In the genomic region with DNA sequence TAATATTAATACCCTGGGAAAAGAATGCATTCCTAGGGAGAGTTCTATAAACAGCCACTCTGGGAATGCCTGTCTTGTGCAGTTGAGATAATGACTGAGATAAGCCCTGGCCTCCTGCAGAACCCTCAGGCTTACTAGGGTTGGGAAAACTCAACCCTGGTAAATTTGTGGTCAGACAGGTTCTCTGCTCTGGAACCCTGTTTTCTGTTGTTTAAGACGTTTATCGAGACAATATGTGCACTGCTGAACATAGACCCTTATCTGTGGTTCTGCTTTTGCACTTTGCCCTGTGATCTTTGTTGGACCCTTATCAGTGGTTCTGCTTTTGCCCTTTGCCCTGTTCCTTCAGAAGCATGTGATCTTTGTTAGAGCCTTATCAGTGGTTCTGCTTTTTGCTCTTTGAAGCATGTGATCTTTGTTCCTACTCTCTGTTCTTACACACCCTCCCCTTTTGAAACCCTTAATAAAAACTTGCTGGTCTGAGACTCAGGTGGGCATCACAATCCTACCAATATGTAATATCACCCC, we compare ENCODE assay signal across 5 cellular contexts.
DNase-seq lines count a peak whose midpoint lies in the region; ATAC-seq, FAIRE-seq and TF ChIP-seq lines count a peak whose summit lies in the region.
"Not testable (repeated sequence)": the region's sequence is repeated elsewhere in the genome, so short reads cannot be mapped to it uniquely, and the experiment has no call there.

No MANE protein-coding gene starts in this region.

- peaks cover 39% of the 10 kb centered on the region for H3K9me3 Mint-ChIP-seq in Caco-2 (ENCODE audit: unreplicated experiment)

- CTCF ChIA-PET in Caco-2 (lab: Charles Lee) = interaction anchor here (0.6 kb wide), 1 partner anchor 52 kb away, joined by 3 read pairs; no protein-coding TSS in a partner anchor
- CTCF ChIA-PET in K562 (lab: Yijun Ruan, JAX; ENCODE audit: low intra/inter-chr PET ratio); HepG2 (lab: Yijun Ruan, JAX; ENCODE audit: low intra/inter-chr PET ratio, low total read pairs): not testable (repeated sequence)

- DNase-seq in Caco-2 (peak; percentile 62 to 82), NCI-H226 (peak; percentile 21), HepG2 (ENCODE audit: low spot score) (peak; percentile 9), small intestine (peak; percentile 19)
- not testable (repeated sequence) for DNase-seq in K562 (ENCODE audit: extremely low read depth in 1 of 4, low spot score in 3 of 4)

- H3K27ac ChIP-seq in K562 (ENCODE audit: extremely low read depth, low read depth, low read length); HepG2 (ENCODE audit: extremely low read length, insufficient read depth, low read length); small intestine (ENCODE audit: low read depth in 1 of 2, low read length in 1 of 2): not testable (repeated sequence)

- not testable (repeated sequence) for H3K79me2 ChIP-seq in K562 (ENCODE audit: control insufficient read depth, insufficient read depth, low read length); HepG2 (ENCODE audit: insufficient read depth, low read length)

- not testable (repeated sequence) for TF ChIP-seq POLR2A in K562 (conservative IDR thresholded peaks at IDR 0.05); HepG2 (IDR thresholded peaks at IDR 0.05; ENCODE audit: insufficient read depth in 1 of 2, low read depth in 2 of 2, low read length in 2 of 2)

- not testable (repeated sequence) for H4K20me1 ChIP-seq in K562 (replicated peaks; ENCODE audit: control insufficient read depth, insufficient read depth, low read length); HepG2 (ENCODE audit: insufficient read depth, low read length)

- FAIRE-seq in K562 (lab: Jason Lieb, UNC); HepG2 (lab: Jason Lieb, UNC); small intestine (lab: Jason Lieb, UNC): not testable (repeated sequence)

- H3K27me3 Mint-ChIP-seq in Caco-2 (ENCODE audit: insufficient read depth, unreplicated experiment) = not testable (repeated sequence)

- H3K4me1 ChIP-seq in Caco-2 = peaks cover 58% of the 10 kb centered on the region
- H3K4me1 ChIP-seq in K562 (replicated peaks in 1 of 2; ENCODE audit: control insufficient read depth in 2 of 2, insufficient read depth in 2 of 2, low read length in 2 of 2); HepG2 (ENCODE audit: insufficient read depth, low read length); small intestine (ENCODE audit: control insufficient read depth in 2 of 2, insufficient read depth in 1 of 2, low read depth in 1 of 2, low read length in 1 of 2): not testable (repeated sequence)

- intact Hi-C loops in Caco-2 (cut with micrococcal nuclease; ENCODE audit: unreplicated experiment) = loop anchor here (1.0 to 10.0 kb wide), 4 partner anchors 229 to 1049 kb away; no protein-coding TSS in a partner anchor
- intact Hi-C loops in K562 (cut with micrococcal nuclease); HepG2 (cut with micrococcal nuclease; ENCODE audit: unreplicated experiment): not testable (repeated sequence)

- H3K27ac Mint-ChIP-seq in Caco-2 (ENCODE audit: unreplicated experiment) = peak overlapping the region; percentile 63

- H2AFZ ChIP-seq in K562 (ENCODE audit: low read depth, low read length); HepG2 (ENCODE audit: low read length): not testable (repeated sequence)

- not testable (repeated sequence) for H3K4me2 ChIP-seq in K562 (ENCODE audit: insufficient read depth, low read length); HepG2 (ENCODE audit: low read depth, low read length)

- in situ Hi-C loops in K562 (cut with MboI); HepG2 (cut with HindIII; ENCODE audit: extremely low pct_ligation_motif_present, low pct_unique_long_range_greater_than_20kb): not testable (repeated sequence)

- peaks cover 27% of the 10 kb centered on the region for H3K9me3 ChIP-seq in Caco-2
- not testable (repeated sequence) for H3K9me3 ChIP-seq in K562 (replicated peaks; ENCODE audit: control insufficient read depth, insufficient read depth, low read depth, low read length); HepG2 (ENCODE audit: low read length); small intestine (ENCODE audit: control insufficient read depth, low read depth)

- TF ChIP-seq CTCF in Caco-2 (IDR thresholded peaks at IDR 0.05; ENCODE audit: insufficient read depth in 1 of 2, low read depth in 1 of 2, low read length in 1 of 2, severe bottlenecking in 1 of 2, unreplicated experiment in 1 of 2); K562 (IDR thresholded peaks at IDR 0.05 in 2 of 3, conservative IDR thresholded peaks at IDR 0.05 in 1 of 3; ENCODE audit: insufficient read depth in 2 of 3, low read depth in 1 of 3, low read length in 3 of 3); HepG2 (CRISPR knock-in tag; IDR thresholded peaks at IDR 0.05): not testable (repeated sequence)

- H3K4me1 Mint-ChIP-seq in Caco-2 (ENCODE audit: low read depth, unreplicated experiment) = peaks cover 29% of the 10 kb centered on the region

- not testable (repeated sequence) for TF ChIP-seq RAD21 in K562 (CRISPR knock-in tag; conservative IDR thresholded peaks at IDR 0.05 in 1 of 2, IDR thresholded peaks at IDR 0.05 in 1 of 2); HepG2 (CRISPR knock-in tag; IDR thresholded peaks at IDR 0.05)

- BruUV-seq in Caco-2 (replicated peaks; lab: Mats Ljungman, UMichigan); K562 (replicated peaks; lab: Mats Ljungman, UMichigan); HepG2 (replicated peaks; lab: Mats Ljungman, UMichigan): not testable (repeated sequence)

- H3K36me3 Mint-ChIP-seq in Caco-2 (ENCODE audit: insufficient read depth, unreplicated experiment) = not testable (repeated sequence)

- H3K9me1 ChIP-seq in K562 (ENCODE audit: control insufficient read depth, insufficient read depth, low read length) = not testable (repeated sequence)

- H3K4me3 Mint-ChIP-seq in Caco-2 (ENCODE audit: unreplicated experiment) = not testable (repeated sequence)

- not testable (repeated sequence) for H3K36me3 ChIP-seq in Caco-2 (ENCODE audit: control insufficient read depth, insufficient read depth, low read length); K562 (ENCODE audit: control insufficient read depth, insufficient read depth, low read length); HepG2 (replicated peaks in 1 of 2; ENCODE audit: control insufficient read depth in 1 of 2, insufficient read depth in 2 of 2, low read length in 2 of 2); small intestine (ENCODE audit: control insufficient read depth in 2 of 2, insufficient read depth in 2 of 2, low read length in 2 of 2)

- ATAC-seq in K562, HepG2: not testable (repeated sequence)

- H3K27me3 ChIP-seq in Caco-2 (replicated peaks; ENCODE audit: control insufficient read depth, insufficient read depth, low read length); K562 (ENCODE audit: control insufficient read depth in 2 of 2, insufficient read depth in 2 of 2, low read length in 2 of 2); HepG2 (ENCODE audit: control insufficient read depth in 1 of 2, insufficient read depth in 2 of 2, low read length in 2 of 2); small intestine (ENCODE audit: control insufficient read depth in 2 of 2, insufficient read depth in 2 of 2, low read length in 2 of 2): not testable (repeated sequence)

- not testable (repeated sequence) for H3K4me3 ChIP-seq in Caco-2 (ENCODE audit: low read depth, low read length); K562; HepG2 (replicated peaks in 1 of 3; ENCODE audit: insufficient read depth in 1 of 3, low read depth in 2 of 3, low read length in 3 of 3); small intestine (ENCODE audit: low read depth in 1 of 2, low read length in 2 of 2)

- POLR2A ChIA-PET in Caco-2 (lab: Charles Lee); K562 (lab: Yijun Ruan, JAX); HepG2 (lab: Yijun Ruan, JAX): not testable (repeated sequence)

- 0% methylated on average over 2 of the region's 2 CpGs for WGBS in K562 (ENCODE audit: insufficient coverage, low coverage, missing lambda C conversion rate)
- 0% methylated on average over 2 of the region's 2 CpGs for WGBS in HepG2 (ENCODE audit: low lambda C conversion rate)
- WGBS in small intestine, 3 donors = 24 to 64% (median 27%) methylated on average over 2 of the region's 2 CpGs

- TF ChIP-seq EP300 in K562 (IDR thresholded peaks at IDR 0.05; ENCODE audit: low read length); HepG2 (IDR thresholded peaks at IDR 0.05; ENCODE audit: low read depth in 2 of 2, low read length in 2 of 2); HepG2 (CRISPR knock-in tag; IDR thresholded peaks at IDR 0.05; ENCODE audit: borderline replicate concordance): not testable (repeated sequence)

- not testable (repeated sequence) for H3K9ac ChIP-seq in K562 (ENCODE audit: insufficient read depth in 1 of 2, low read depth in 2 of 2, low read length in 2 of 2); HepG2 (ENCODE audit: insufficient read depth, low read depth, low read length)

TF ChIP-seq in K562, 482 proteins besides CTCF, POLR2A, EP300 and RAD21:
- TF ChIP-seq NR2C1 (IDR thresholded peaks at IDR 0.05) = not testable (repeated sequence)
- TF ChIP-seq NR2C1 (tag; IDR thresholded peaks at IDR 0.05) = 0 out of 2 replicates have a peak, but pooled peaks have one; percentile 37
TF ChIP-seq in K562: peak in this region for 1; not testable (repeated sequence) for 481.

TF ChIP-seq in HepG2, 621 proteins besides CTCF, POLR2A, EP300 and RAD21 (continues in another document):
- TF ChIP-seq POGZ (CRISPR knock-in tag; IDR thresholded peaks at IDR 0.05) = 0 out of 2 replicates have a peak, but pooled peaks have one; percentile 21
